In genomic region chr20:59145926-59146800, GRCh38 we compare ENCODE assay signal across 10 cellular contexts. TPM values are rescaled to one million over a fixed set of nuclear protein-coding genes. Genes with fewer than 3 reads are reported as not detected.
DNase-seq lines count a peak whose midpoint lies in the region; ATAC-seq, FAIRE-seq and TF ChIP-seq lines count a peak whose summit lies in the region.
"Had no signal": no experiment of that assay in that cellular context is flagged by ENCODE, and none has a peak within 500 bp of the region (broad histone marks: within the 10 kb centered on the region; RNA-seq: fewer than 3 reads in every experiment).

No MANE protein-coding gene starts in this region.

- H3K4me1 ChIP-seq in PC-9 (replicated peaks; ENCODE audit: insufficient read depth) = no peaks in the 10 kb centered on the region
- H3K4me1 ChIP-seq in kidney (ENCODE audit: control insufficient read depth in 1 of 2, insufficient read depth in 1 of 2, low read depth in 1 of 2, low read length in 2 of 2) = peaks cover 0 to 14% of the 10 kb centered on the region in 2 donors
- H3K4me1 ChIP-seq: uterus had no signal

- CTCF ChIA-PET in CD4-positive, alpha-beta T cell (lab: Charles Lee) = interaction anchor here (0.6 to 2.4 kb wide), 9 partner anchors 13 to 86 kb away, joined by 3 to 13 read pairs (median 8); partner anchors contain the start of gene ZNF831
- CTCF ChIA-PET in PC-9 (lab: Charles Lee) = no interaction called here

- H3K27ac Mint-ChIP-seq in CD4-positive, alpha-beta T cell = peak overlapping the region; percentile 97

- ATAC-seq in CD4-positive, alpha-beta T cell (ENCODE audit: poor library complexity) = peak; percentile 50
- ATAC-seq in Right ventricle myocardium inferior (peak; percentile 47), omental fat pad (ENCODE audit: low FRiP score) (no peak)

- H3K36me3 Mint-ChIP-seq in CD4-positive, alpha-beta T cell (ENCODE audit: low read depth) = peaks cover 37% of the 10 kb centered on the region

- FAIRE-seq in kidney (lab: Jason Lieb, UNC) = no peak

- H3K4me3 ChIP-seq in PC-9 = no peak overlapping the region
- no peak overlapping the region for H3K4me3 ChIP-seq in kidney (ENCODE audit: low read length in 2 of 2)
- H3K4me3 ChIP-seq: uterus had no signal

- H2AFZ ChIP-seq in PC-9 = no peak overlapping the region

- peaks cover 3% of the 10 kb centered on the region for H3K9me3 Mint-ChIP-seq in CD4-positive, alpha-beta T cell

- no TSS peak for BruUV-seq in PC-9 (replicated peaks; lab: Mats Ljungman, UMichigan)

- no peaks in the 10 kb centered on the region for H3K9me3 ChIP-seq in CD4-positive, alpha-beta T cell (ENCODE audit: control insufficient read depth, low read length)
- no peaks in the 10 kb centered on the region for H3K9me3 ChIP-seq in PC-9 (ENCODE audit: insufficient read depth, low read depth)
- H3K9me3 ChIP-seq in kidney (ENCODE audit: control insufficient read depth in 1 of 2, low read length in 2 of 2) = no peaks in the 10 kb centered on the region
- H3K9me3 ChIP-seq: uterus had no signal

- POLR2A ChIA-PET in CD4-positive, alpha-beta T cell (lab: Charles Lee) = interaction anchor here (0.9 to 11.4 kb wide), 11 partner anchors 9 to 114 kb away, joined by 3 to 203 read pairs (median 10); partner anchors contain the start of genes ATP5F1E and ZNF831
- POLR2A ChIA-PET in PC-9 (lab: Charles Lee; ENCODE audit: unreplicated experiment) = no interaction called here

- no peaks in the 10 kb centered on the region for H3K27me3 Mint-ChIP-seq in CD4-positive, alpha-beta T cell

- H4K20me1 ChIP-seq in PC-9 (ENCODE audit: insufficient read depth) = no peaks in the 10 kb centered on the region

- DNase-seq in CD4-positive, alpha-beta T cell = peak in 9 of 10 experiments; percentile 50 to 66 (median 58)
- DNase-seq in activated T-cell treated with anti-CD3 and anti-CD28 coated beads for 1 hour (ENCODE audit: low read depth) (peak; percentile 49), Right ventricle myocardium inferior (ENCODE audit: missing footprints) (peak; percentile 60), PC-9 (no peak), kidney (no peak), omental fat pad (ENCODE audit: low spot score) (no peak), SK-N-DZ (ENCODE audit: low spot score) (no peak)
- DNase-seq in stimulated activated CD4-positive, alpha-beta T cell treated with anti-CD3 and anti-CD28 coated beads, TNF-alpha, amount 100 ng/mL, for 24 hours (ENCODE audit: low read depth in 3 of 3) = peak in 2 of 3 experiments; percentile 61 to 77
- DNase-seq: uterus had no signal

- H3F3A ChIP-seq in PC-9 (ENCODE audit: insufficient read depth, low read depth) = no peaks in the 10 kb centered on the region

- H3K36me3 ChIP-seq in PC-9 (ENCODE audit: low read depth) = no peaks in the 10 kb centered on the region
- no peaks in the 10 kb centered on the region for H3K36me3 ChIP-seq in kidney (ENCODE audit: control insufficient read depth in 1 of 2, insufficient read depth in 2 of 2, low read length in 2 of 2)
- H3K36me3 ChIP-seq: uterus had no signal

- peak overlapping the region; percentile 70 for H3K27ac ChIP-seq in CD4-positive, alpha-beta T cell (ENCODE audit: low read depth, low read length)
- H3K27ac ChIP-seq in PC-9 (no peak overlapping the region), kidney (ENCODE audit: low read depth in 2 of 2, low read length in 2 of 2) (no peak overlapping the region)

- no peaks in the 10 kb centered on the region for H3K9me2 ChIP-seq in PC-9 (ENCODE audit: insufficient read depth)

- no peak overlapping the region for H3K4me2 ChIP-seq in PC-9

- H3K4me1 Mint-ChIP-seq in CD4-positive, alpha-beta T cell (ENCODE audit: low read depth) = peaks cover 71% of the 10 kb centered on the region

- H3K79me2 ChIP-seq in PC-9 (ENCODE audit: low read depth) = no peaks in the 10 kb centered on the region

- no peak overlapping the region for H3K9ac ChIP-seq in kidney (ENCODE audit: low read length in 2 of 2)

- no peaks in the 10 kb centered on the region for H3K27me3 ChIP-seq in CD4-positive, alpha-beta T cell (ENCODE audit: control insufficient read depth, insufficient read depth, low read length)
- H3K27me3 ChIP-seq in PC-9 (ENCODE audit: insufficient read depth, low read depth) = peaks cover 95% of the 10 kb centered on the region
- H3K27me3 ChIP-seq: uterus had no signal

- intact Hi-C loops in CD4-positive, alpha-beta T cell (cut with DNase I, micrococcal nuclease) = loop anchor here (2.0 to 5.0 kb wide), 6 partner anchors 15 to 839 kb away; partner anchors contain the start of gene RAB22A (in 1 of the 2)
- intact Hi-C loops in Right ventricle myocardium inferior (cut with DNase I) (loop anchor here (5.0 to 10.0 kb wide), 2 partner anchors 61 kb away; no protein-coding TSS in a partner anchor), PC-9 (cut with micrococcal nuclease; ENCODE audit: unreplicated experiment) (no loop called here), kidney (cut with DNase I) (no loop called here)

- no peak for TF ChIP-seq CTCF in CD4-positive, alpha-beta T cell (IDR thresholded peaks at IDR 0.05)
- TF ChIP-seq CTCF in PC-9 (conservative IDR thresholded peaks at IDR 0.05) (no peak), kidney (IDR thresholded peaks at IDR 0.05; ENCODE audit: borderline replicate concordance, extremely low read depth, insufficient read depth) (no peak), omental fat pad (IDR thresholded peaks at IDR 0.05) (no peak)

- H3K4me3 Mint-ChIP-seq in CD4-positive, alpha-beta T cell = peak overlapping the region; percentile 92

RNA-seq across cellular contexts. Expression of gene ZNF831, which starts 17.5 kb away (rescaled TPM):
- total RNA-seq in CD4-positive, alpha-beta T cell = 10 to 100 TPM; 24.9 to 25.9 TPM
- total RNA-seq in Right ventricle myocardium inferior = 0.11 TPM
- total RNA-seq in PC-9 (2021) = not detected in 2 replicates
- 1.9 TPM for total RNA-seq in kidney
- polyA plus RNA-seq in kidney (ENCODE audit: insufficient read depth, low read depth, low replicate concordance) = 0.04 TPM
- total RNA-seq in omental fat pad = 1 to 10 TPM; 1.3 to 3.6 (median 2.0) TPM
- not detected in 2 replicates for polyA plus RNA-seq in SK-N-DZ (2014; cell fraction: cytosol; rRNA removed)
- not detected in 2 replicates for polyA plus RNA-seq in SK-N-DZ (2014; cell fraction: nucleus; rRNA removed)
- total RNA-seq: SK-MEL-5 had no signal

Comparison
In these comparisons a context has a peak if more than half of its experiments do, and no peak if none do; other contexts are left out.
1. DNase-seq: peak in CD4-positive, alpha-beta T cell (9 of 10), activated T-cell treated with anti-CD3 and anti-CD28 coated beads for 1 hour (single experiment), Right ventricle myocardium inferior (single experiment) and stimulated activated CD4-positive, alpha-beta T cell treated with anti-CD3 and anti-CD28 coated beads, TNF-alpha, amount 100 ng/mL, for 24 hours (2 of 3); none in PC-9 (0 of 2), kidney (single experiment), omental fat pad (single experiment) and SK-N-DZ (single experiment).
2. intact Hi-C loops: an anchor here in CD4-positive, alpha-beta T cell (2.0 to 5.0 kb wide) and Right ventricle myocardium inferior (5.0 to 10.0 kb wide); none called in PC-9 and kidney.